In genomic region chr6:132797975-132798819, GRCh38 we compare ENCODE assay signal across 8 cellular contexts. TPM values are rescaled to one million over a fixed set of nuclear protein-coding genes. Genes with fewer than 3 reads are reported as not detected.
A peak's percentile ranks its signal among the peaks of the same experiment; 100 is the strongest.
DNase-seq lines count a peak whose midpoint lies in the region; ATAC-seq and TF ChIP-seq lines count a peak whose summit lies in the region.

SLC18B1 (minus strand) TSS chr6:132798637; CDS start chr6:132798456, 181 bp downstream.

- TF ChIP-seq CTCF in tibial artery (IDR thresholded peaks at IDR 0.05): no peak

- H3K9ac ChIP-seq in NT2/D1 (ENCODE audit: insufficient read length, low read depth): peak within 1 kb of the TSS; percentile 77

- in situ Hi-C loops in ACHN (cut with HindIII; ENCODE audit: low pct_ligation_motif_present, low pct_unique_long_range_greater_than_20kb, low sequenced_read_pairs): loop anchor here (25.0 kb wide), 1 partner anchor 261 kb away; the partner anchor contains the start of gene TAAR9

- H3K4me3 ChIP-seq in NT2/D1 (ENCODE audit: insufficient read length, low read depth) (peak within 1 kb of the TSS; percentile 66), tibial artery (peak within 1 kb of the TSS; percentile 54 to 64)

- ATAC-seq in GM18511 (IDR thresholded peaks at IDR 0.05; ENCODE audit: unreplicated experiment) (peak; percentile 63), HG02943 (IDR thresholded peaks at IDR 0.05; ENCODE audit: low read depth, unreplicated experiment) (peak; percentile 33), naive B cell (ENCODE audit: low read depth in 2 of 2) (peak; percentile 45 to 55)

- no peaks in the 10 kb centered on the region for H3K36me3 Mint-ChIP-seq in activated T-helper 2 cell treated with anti-CD3 and anti-CD28 coated beads, Interferon-gamma antibody, Interleukin-2, Interleukin-4, amounts not matched to agents 10 μg/mL and 5 μg/mL and 100 μg/mL, durations not matched to agents 14 hours and 24 hours and 36 hours (ENCODE audit: low read depth)
- H3K36me3 Mint-ChIP-seq in naive B cell: peaks cover 5 to 8% of the 10 kb centered on the region in 2 donors

- H3K9me3 ChIP-seq in NT2/D1 (ENCODE audit: insufficient read depth, low read length) (no peaks in the 10 kb centered on the region), tibial artery (no peaks in the 10 kb centered on the region)

- H3K36me3 ChIP-seq in NT2/D1 (ENCODE audit: insufficient read depth, insufficient read length, low read length): no peaks in the 10 kb centered on the region
- peaks cover 0 to 6% (median 0%) of the 10 kb centered on the region in 3 donors for H3K36me3 ChIP-seq in tibial artery

- H3K27me3 Mint-ChIP-seq in activated T-helper 2 cell treated with anti-CD3 and anti-CD28 coated beads, Interferon-gamma antibody, Interleukin-2, Interleukin-4, amounts not matched to agents 10 μg/mL and 5 μg/mL and 100 μg/mL, durations not matched to agents 14 hours and 24 hours and 36 hours (ENCODE audit: low read depth): peaks cover 3% of the 10 kb centered on the region
- no peaks in the 10 kb centered on the region for H3K27me3 Mint-ChIP-seq in naive B cell

- peak; percentile 48 for DNase-seq in ACHN
- DNase-seq in NT2/D1 (ENCODE audit: low read depth, low spot score): no peak
- peak; percentile 26 for DNase-seq in activated T-helper 2 cell treated with anti-CD3 and anti-CD28 coated beads, Interferon-gamma antibody, Interleukin-2, Interleukin-4, amounts not matched to agents 10 μg/mL and 5 μg/mL and 100 μg/mL, durations not matched to agents 14 hours and 24 hours and 36 hours (ENCODE audit: low spot score)
- peak; percentile 47 for DNase-seq in fibroblast of peridontal ligament (ENCODE audit: extremely low read depth)
- DNase-seq in naive B cell: peak; percentile 55
- peak; percentile 39 to 78 for DNase-seq in tibial artery

- H3K27me3 ChIP-seq in NT2/D1 (ENCODE audit: insufficient read depth, insufficient read length) (no peaks in the 10 kb centered on the region), tibial artery (no peaks in the 10 kb centered on the region)

- peak within 1 kb of the TSS; percentile 23 to 41 for H3K27ac ChIP-seq in tibial artery

- intact Hi-C loops in activated T-helper 2 cell treated with anti-CD3 and anti-CD28 coated beads, Interferon-gamma antibody, Interleukin-2, Interleukin-4, amounts not matched to agents 10 μg/mL and 5 μg/mL and 100 μg/mL, durations not matched to agents 14 hours and 24 hours and 36 hours (cut with micrococcal nuclease): loop anchor here (1.0 kb wide), 2 partner anchors 16 to 129 kb away; partner anchors contain the start of gene RPS12
- intact Hi-C loops in tibial artery (cut with DNase I; ENCODE audit: low total_unique reads): no loop called here

- H3K27ac Mint-ChIP-seq in activated T-helper 2 cell treated with anti-CD3 and anti-CD28 coated beads, Interferon-gamma antibody, Interleukin-2, Interleukin-4, amounts not matched to agents 10 μg/mL and 5 μg/mL and 100 μg/mL, durations not matched to agents 14 hours and 24 hours and 36 hours: peak within 1 kb of the TSS; percentile 67
- H3K27ac Mint-ChIP-seq in naive B cell: peak within 1 kb of the TSS in 5 of 6 donors; percentile 81 to 95 (median 92)

- no peaks in the 10 kb centered on the region for H3K9me3 Mint-ChIP-seq in activated T-helper 2 cell treated with anti-CD3 and anti-CD28 coated beads, Interferon-gamma antibody, Interleukin-2, Interleukin-4, amounts not matched to agents 10 μg/mL and 5 μg/mL and 100 μg/mL, durations not matched to agents 14 hours and 24 hours and 36 hours
- H3K9me3 Mint-ChIP-seq in naive B cell: peaks cover 0 to 5% (median 0%) of the 10 kb centered on the region in 7 donors

- H3K4me1 Mint-ChIP-seq in activated T-helper 2 cell treated with anti-CD3 and anti-CD28 coated beads, Interferon-gamma antibody, Interleukin-2, Interleukin-4, amounts not matched to agents 10 μg/mL and 5 μg/mL and 100 μg/mL, durations not matched to agents 14 hours and 24 hours and 36 hours (ENCODE audit: low read depth): peaks cover 10% of the 10 kb centered on the region
- H3K4me1 Mint-ChIP-seq in naive B cell: peaks cover 8 to 17% (median 12%) of the 10 kb centered on the region in 3 donors

- peak within 1 kb of the TSS; percentile 90 for H3K4me3 Mint-ChIP-seq in activated T-helper 2 cell treated with anti-CD3 and anti-CD28 coated beads, Interferon-gamma antibody, Interleukin-2, Interleukin-4, amounts not matched to agents 10 μg/mL and 5 μg/mL and 100 μg/mL, durations not matched to agents 14 hours and 24 hours and 36 hours (ENCODE audit: low read depth)
- H3K4me3 Mint-ChIP-seq in naive B cell: peak within 1 kb of the TSS in 1 of 8 donors; percentile 48

- H3K4me1 ChIP-seq in NT2/D1 (ENCODE audit: insufficient read depth, insufficient read length) (no peaks in the 10 kb centered on the region), tibial artery (no peaks in the 10 kb centered on the region)

RNA-seq across cellular contexts. Expression of gene SLC18B1, which starts in this region (rescaled TPM):
- 3.6 TPM in 2 replicates for total RNA-seq in activated T-helper 2 cell treated with anti-CD3 and anti-CD28 coated beads, Interferon-gamma antibody, Interleukin-2, Interleukin-4, amounts not matched to agents 10 μg/mL and 5 μg/mL and 100 μg/mL, durations not matched to agents 14 hours and 24 hours and 36 hours
- polyA plus RNA-seq in naive B cell (ENCODE audit: low read depth in 6 of 6): 10 to 100 TPM; 24.8 to 58.4 (median 30.7) TPM
